ENCODE assay signal across 12 cellular contexts in the genomic region with DNA sequence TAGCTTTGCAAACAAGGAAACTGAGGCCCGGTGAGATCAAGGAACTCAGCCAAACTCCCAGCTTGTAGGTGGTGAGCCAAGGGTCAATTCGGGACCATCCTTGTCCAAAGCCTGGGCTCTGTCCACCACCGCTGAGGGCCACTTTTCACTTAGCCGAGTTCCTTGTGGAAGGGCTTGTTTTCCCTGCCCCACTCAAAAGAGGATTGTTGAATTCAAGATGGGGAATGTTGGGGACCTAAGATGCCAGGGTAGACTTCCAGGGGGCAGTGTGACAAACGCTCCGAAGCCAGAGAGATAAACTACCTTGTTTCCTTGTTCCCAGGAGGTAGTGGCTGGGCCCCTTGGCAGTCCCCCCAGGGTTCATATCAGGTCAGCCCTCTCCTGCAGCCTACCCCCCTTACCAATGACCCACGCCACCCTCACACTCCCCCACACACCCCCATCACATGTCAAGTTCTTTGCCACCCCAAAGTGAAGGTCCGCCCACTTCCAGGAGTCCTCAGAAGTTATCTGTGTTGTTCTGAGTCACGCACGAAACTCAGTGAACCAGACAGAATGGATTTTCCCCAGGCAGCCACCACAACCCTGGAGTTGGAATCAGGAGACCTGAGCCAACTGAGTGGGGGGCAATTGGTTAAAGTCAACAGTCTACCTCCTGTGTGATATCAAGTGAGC. TPM values are rescaled to one million over a fixed set of nuclear protein-coding genes. Genes with fewer than 3 reads are reported as not detected.
DNase-seq lines count a peak whose midpoint lies in the region; ATAC-seq and TF ChIP-seq lines count a peak whose summit lies in the region.
"Had no signal": no experiment of that assay in that cellular context is flagged by ENCODE, and none has a peak within 500 bp of the region (broad histone marks: within the 10 kb centered on the region; RNA-seq: fewer than 3 reads in every experiment).

No MANE protein-coding gene starts in this region.

- H3K4me1 ChIP-seq in RWPE2 (ENCODE audit: insufficient read depth, poor library complexity, severe bottlenecking): peaks cover 19% of the 10 kb centered on the region
- H3K4me1 ChIP-seq in esophagus (ENCODE audit: control insufficient read depth in 2 of 2, insufficient read depth in 2 of 2, low read length in 1 of 2): peaks cover 9 to 26% of the 10 kb centered on the region in 2 donors
- H3K4me1 ChIP-seq in neuron (ENCODE audit: insufficient read depth, low read length): peaks cover 18% of the 10 kb centered on the region
- H3K4me1 ChIP-seq: HAP-1 had no signal

- no peaks in the 10 kb centered on the region for H3K9me3 ChIP-seq in RWPE2 (ENCODE audit: severe bottlenecking)
- H3K9me3 ChIP-seq in esophagus (ENCODE audit: control insufficient read depth in 2 of 2, insufficient read depth in 1 of 2, low read depth in 1 of 2, low read length in 1 of 2): no peaks in the 10 kb centered on the region
- peaks cover 1% of the 10 kb centered on the region for H3K9me3 ChIP-seq in neuron (ENCODE audit: low read length)
- H3K9me3 ChIP-seq: HAP-1 had no signal

- H3K4me1 Mint-ChIP-seq in chondrocyte (ENCODE audit: low read depth): peaks cover 49% of the 10 kb centered on the region

- in situ Hi-C loops in GM13976 (cut with MboI; ENCODE audit: low sequenced_read_pairs, unreplicated experiment): no loop called here

- H3K36me3 ChIP-seq in RWPE2 (ENCODE audit: low read depth): no peaks in the 10 kb centered on the region
- no peaks in the 10 kb centered on the region for H3K36me3 ChIP-seq in esophagus (ENCODE audit: control insufficient read depth in 2 of 2, insufficient read depth in 2 of 2, low read length in 1 of 2)
- H3K36me3 ChIP-seq in neuron (ENCODE audit: insufficient read depth, low read length): no peaks in the 10 kb centered on the region
- H3K36me3 ChIP-seq: HAP-1 had no signal

- TF ChIP-seq CTCF in 22Rv1 (IDR thresholded peaks at IDR 0.05) (no peak), RWPE2 (IDR thresholded peaks at IDR 0.05; ENCODE audit: poor library complexity, severe bottlenecking) (no peak), chondrocyte (IDR thresholded peaks at IDR 0.05) (no peak), GM13976 (IDR thresholded peaks at IDR 0.05; ENCODE audit: borderline replicate concordance, control extremely low read depth, extremely low read depth, insufficient read depth, missing control alignments) (no peak)

- H3K4me3 ChIP-seq in RWPE2 (ENCODE audit: severe bottlenecking): no peak overlapping the region
- no peak overlapping the region for H3K4me3 ChIP-seq in esophagus (ENCODE audit: low read depth in 1 of 2, low read length in 2 of 2)
- no peak overlapping the region for H3K4me3 ChIP-seq in neuron (ENCODE audit: low read length)
- H3K4me3 ChIP-seq: HAP-1 had no signal

- DNase-seq in RWPE2 (ENCODE audit: low spot score) (peak; percentile 25), chondrocyte (ENCODE audit: low spot score) (no peak), GM13976 (ENCODE audit: low spot score) (no peak), CD1c-positive myeloid dendritic cell (ENCODE audit: extremely low spot score) (no peak), SHP77 treated with DMSO at 0.1 percent for 48 hours (lab: John Stamatoyannopoulos, UW) (no peak)
- DNase-seq: AML-193, NCI-H345 had no signal

- H3K4me3 Mint-ChIP-seq in chondrocyte (ENCODE audit: unreplicated experiment): no peak overlapping the region
- H3K4me3 Mint-ChIP-seq: T-helper 1 cell treated with Interleukin-12 subunit alpha and Interleukin-12 subunit beta and Interleukin-4 antibody, amounts not matched to agents 30 μg/mL and 1 μg/mL, for 36 hours had no signal

- H3K9me3 Mint-ChIP-seq in chondrocyte (ENCODE audit: low read depth): no peaks in the 10 kb centered on the region
- H3K9me3 Mint-ChIP-seq: T-helper 1 cell treated with Interleukin-12 subunit alpha and Interleukin-12 subunit beta and Interleukin-4 antibody, amounts not matched to agents 30 μg/mL and 1 μg/mL, for 36 hours had no signal

- H3K27ac ChIP-seq in 22Rv1 (peak overlapping the region; percentile 70), RWPE2 (ENCODE audit: poor library complexity, severe bottlenecking) (no peak overlapping the region), esophagus (ENCODE audit: low read depth in 2 of 2, low read length in 1 of 2) (peak overlapping the region; percentile 66 to 82)

- WGBS in esophagus, 2 donors: 51 to 56% methylated on average over 10 of the region's 10 CpGs

- no peak for ATAC-seq in RWPE2 (ENCODE audit: low read depth)

- no peaks in the 10 kb centered on the region for H3K27me3 ChIP-seq in RWPE2 (ENCODE audit: insufficient read depth, poor library complexity, severe bottlenecking)
- H3K27me3 ChIP-seq in esophagus (ENCODE audit: control insufficient read depth in 1 of 2, insufficient read depth in 2 of 2, low read length in 2 of 2): no peaks in the 10 kb centered on the region
- no peaks in the 10 kb centered on the region for H3K27me3 ChIP-seq in neuron (ENCODE audit: insufficient read depth, low read length)

- H3K27ac Mint-ChIP-seq in chondrocyte (ENCODE audit: unreplicated experiment): no peak overlapping the region
- H3K27ac Mint-ChIP-seq: T-helper 1 cell treated with Interleukin-12 subunit alpha and Interleukin-12 subunit beta and Interleukin-4 antibody, amounts not matched to agents 30 μg/mL and 1 μg/mL, for 36 hours had no signal

- peaks cover 18% of the 10 kb centered on the region for H3K27me3 Mint-ChIP-seq in chondrocyte (ENCODE audit: low read depth)

- peaks cover 1% of the 10 kb centered on the region for H3K36me3 Mint-ChIP-seq in chondrocyte (ENCODE audit: low read depth)

- H2AFZ ChIP-seq in neuron (ENCODE audit: low read depth, low read length): peak overlapping the region; percentile 41

RNA-seq across cellular contexts. Expression of gene ATOH8, which starts 10.3 kb away (rescaled TPM):
- 1 to 10 TPM; 3.0 to 5.9 TPM for polyA plus RNA-seq in esophagus
- total RNA-seq in chondrocyte: 2.2 to 10.3 TPM (median 2.7 TPM) in 3 replicates

RNA-seq across cellular contexts. Expression of gene GNLY, which starts 49.3 kb away (rescaled TPM):
- 1 to 10 TPM; 1.2 to 1.7 TPM for polyA plus RNA-seq in esophagus
- not detected in 3 replicates for total RNA-seq in chondrocyte
